1 cellular context compared by ENCODE assay signal in genomic region chr10:74081192-74081803, GRCh38.
A peak's percentile ranks its signal among the peaks of the same experiment; 100 is the strongest.
TF ChIP-seq lines count a peak whose summit lies in the region.

No MANE protein-coding gene starts in this region.

TF ChIP-seq in HEK293, 187 proteins besides CTCF, POLR2A, EP300 and RAD21 (continued from another document):
- TF ChIP-seq ZBTB44 (tag by site-specific recombination; IDR thresholded peaks at IDR 0.05), result no peak
- TF ChIP-seq ZNF362 (tag by site-specific recombination; IDR thresholded peaks at IDR 0.05), result peak; percentile 23; the same call in 1 of the 2 replicates
- TF ChIP-seq ZBTB7A (tag by site-specific recombination; IDR thresholded peaks at IDR 0.05; ENCODE audit: low read depth), result no peak
- no peak for TF ChIP-seq ZNF639 (tag by site-specific recombination; IDR thresholded peaks at IDR 0.05)
- TF ChIP-seq ELK4 (IDR thresholded peaks at IDR 0.05; ENCODE audit: borderline replicate concordance, low read depth, low read length), result no peak
- TF ChIP-seq REST (tag by site-specific recombination; IDR thresholded peaks at IDR 0.05), result no peak
- TF ChIP-seq ZNF777 (tag by site-specific recombination; IDR thresholded peaks at IDR 0.05; ENCODE audit: borderline replicate concordance), result no peak
- no peak for TF ChIP-seq ZNF768 (tag by site-specific recombination; IDR thresholded peaks at IDR 0.05)
- no peak for TF ChIP-seq ZNF518A (tag by site-specific recombination; conservative IDR thresholded peaks at IDR 0.05; ENCODE audit: low read depth)
- no peak for TF ChIP-seq KLF7 (tag by site-specific recombination; IDR thresholded peaks at IDR 0.05; ENCODE audit: borderline replicate concordance)
- TF ChIP-seq ZNF350 (tag by site-specific recombination; IDR thresholded peaks at IDR 0.05), result no peak
- TF ChIP-seq ZNF335 (tag by site-specific recombination; conservative IDR thresholded peaks at IDR 0.05), result 0 out of 2 replicates have a peak, but pooled peaks have one; percentile 14
- peak; percentile 55; the same call in 1 of the 2 replicates for TF ChIP-seq ZNF664 (tag by site-specific recombination; IDR thresholded peaks at IDR 0.05)
- peak; percentile 70 for TF ChIP-seq ZNF654 (tag by site-specific recombination; IDR thresholded peaks at IDR 0.05; ENCODE audit: low read depth)
- TF ChIP-seq FEZF1 (tag by site-specific recombination; IDR thresholded peaks at IDR 0.05), result no peak
